In genomic region chr2:170822885-170823799, GRCh38 we compare ENCODE assay signal across 8 cellular contexts. TPM values are rescaled to one million over a fixed set of nuclear protein-coding genes. Genes with fewer than 3 reads are reported as not detected.
DNase-seq lines count a peak whose midpoint lies in the region; ATAC-seq and TF ChIP-seq lines count a peak whose summit lies in the region.

No MANE protein-coding gene starts in this region.

- peaks cover 51% of the 10 kb centered on the region for H3K4me1 ChIP-seq in lower lobe of right lung
- peaks cover 38 to 52% of the 10 kb centered on the region in 2 donors for H3K4me1 ChIP-seq in thyroid gland

- peak; percentile 31 for DNase-seq in activated T-cell treated with anti-CD3 and anti-CD28 coated beads, Interleukin-2, amount 50 U/mL, for 1 hour
- DNase-seq in activated T-cell treated with anti-CD3 and anti-CD28 coated beads for 4 hours (no peak), lower lobe of right lung (no peak), thyroid gland (peak; percentile 31 to 36), COLO829 (ENCODE audit: low spot score) (no peak), cortex of kidney (lab: John Stamatoyannopoulos, UW) (no peak), NK-92 (lab: John Stamatoyannopoulos, UW; ENCODE audit: unreplicated experiment) (no peak)
- DNase-seq in central memory CD8-positive, alpha-beta T cell (ENCODE audit: low spot score in 2 of 2) = no peak

- H3K9me3 ChIP-seq in lower lobe of right lung (no peaks in the 10 kb centered on the region), thyroid gland (no peaks in the 10 kb centered on the region)

- peak overlapping the region; percentile 36 for H3K4me3 ChIP-seq in lower lobe of right lung
- peak overlapping the region in 1 of 3 donors; percentile 20 for H3K4me3 ChIP-seq in thyroid gland (replicated peaks in 1 of 3)

- H3K4me3 Mint-ChIP-seq in central memory CD8-positive, alpha-beta T cell = peak overlapping the region; percentile 89

- H3K9me3 Mint-ChIP-seq in central memory CD8-positive, alpha-beta T cell = no peaks in the 10 kb centered on the region

- peaks cover 97% of the 10 kb centered on the region for H3K27me3 Mint-ChIP-seq in central memory CD8-positive, alpha-beta T cell

- no peak for ATAC-seq in central memory CD8-positive, alpha-beta T cell (replicated peaks; ENCODE audit: extremely low read depth, poor library complexity, severe bottlenecking)
- peak; percentile 17 to 36 for ATAC-seq in lower lobe of right lung

- H3K27me3 ChIP-seq in lower lobe of right lung (ENCODE audit: low read depth) (peaks cover 90% of the 10 kb centered on the region), thyroid gland (peaks cover 40% of the 10 kb centered on the region)

- TF ChIP-seq POLR2A in thyroid gland (IDR thresholded peaks at IDR 0.05) = no peak

- H3K27ac ChIP-seq in lower lobe of right lung (no peak overlapping the region), thyroid gland (no peak overlapping the region)

- intact Hi-C loops in lower lobe of right lung (cut with DNase I) (no loop called here), thyroid gland (cut with DNase I) (no loop called here)

- H3K36me3 ChIP-seq in lower lobe of right lung (no peaks in the 10 kb centered on the region), thyroid gland (no peaks in the 10 kb centered on the region)

- H3K36me3 Mint-ChIP-seq in central memory CD8-positive, alpha-beta T cell (ENCODE audit: insufficient read depth) = peaks cover 16% of the 10 kb centered on the region

- H3K27ac Mint-ChIP-seq in central memory CD8-positive, alpha-beta T cell (ENCODE audit: low read depth) = peak overlapping the region; percentile 65

- TF ChIP-seq CTCF in lower lobe of right lung (IDR thresholded peaks at IDR 0.05) (no peak), thyroid gland (IDR thresholded peaks at IDR 0.05) (no peak)

- peaks cover 38% of the 10 kb centered on the region for H3K4me1 Mint-ChIP-seq in central memory CD8-positive, alpha-beta T cell

- 4 to 11% methylated on average over 35 to 36 of the region's 60 CpGs for WGBS in thyroid gland, 2 donors

RNA-seq across cellular contexts. Expression of gene GAD1, which starts 6.5 kb away (rescaled TPM):
- not detected for total RNA-seq in lower lobe of right lung
- under 1 TPM; 0.11 to 0.94 (median 0.46) TPM for total RNA-seq in thyroid gland

RNA-seq across cellular contexts. Expression of gene ERICH2, which starts 53.0 kb away (rescaled TPM):
- total RNA-seq in lower lobe of right lung (8.5 TPM), thyroid gland (not detected)

Comparison
In these comparisons a context has a peak if more than half of its experiments do, and no peak if none do; other contexts are left out.
1. DNase-seq: peak in activated T-cell treated with anti-CD3 and anti-CD28 coated beads, Interleukin-2, amount 50 U/mL, for 1 hour (single experiment) and thyroid gland (2 of 2); none in activated T-cell treated with anti-CD3 and anti-CD28 coated beads for 4 hours (single experiment), central memory CD8-positive, alpha-beta T cell (0 of 2), lower lobe of right lung (single experiment), COLO829 (single experiment), cortex of kidney (single experiment) and NK-92 (single experiment).